ENCODE assay signal across 25 cellular contexts in the genomic region with DNA sequence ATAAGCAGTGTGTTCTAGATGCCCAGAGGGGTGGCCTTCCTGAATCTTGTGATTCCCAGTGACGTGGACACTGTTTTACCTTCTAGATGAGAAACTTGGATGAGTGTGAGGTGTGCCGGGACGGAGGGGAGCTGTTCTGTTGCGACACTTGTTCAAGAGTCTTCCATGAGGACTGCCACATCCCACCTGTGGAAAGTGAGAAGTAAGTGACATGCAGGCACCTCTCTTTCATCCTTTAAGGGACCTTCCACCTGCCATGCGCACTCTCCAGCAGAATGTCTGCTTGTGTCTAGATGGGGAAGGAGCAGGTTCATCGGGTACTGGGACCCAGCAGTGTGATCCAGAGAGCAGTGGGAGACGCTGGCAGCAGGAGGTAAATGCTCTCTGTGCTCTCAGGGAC. TPM values are rescaled to one million over a fixed set of nuclear protein-coding genes. Genes with fewer than 3 reads are reported as not detected.
DNase-seq lines count a peak whose midpoint lies in the region; ATAC-seq, FAIRE-seq and TF ChIP-seq lines count a peak whose summit lies in the region.
"Had no signal": no experiment of that assay in that cellular context is flagged by ENCODE, and none has a peak within 500 bp of the region (broad histone marks: within the 10 kb centered on the region; RNA-seq: fewer than 3 reads in every experiment).

No MANE protein-coding gene starts in this region.

- CTCF ChIA-PET in CD8-positive, alpha-beta memory T cell (lab: Charles Lee): no interaction called here
- CTCF ChIA-PET in HepG2 (lab: Yijun Ruan, JAX; ENCODE audit: low intra/inter-chr PET ratio, low total read pairs): no interaction called here

- intact Hi-C loops in activated CD4-positive, alpha-beta T cell treated with anti-CD3 and anti-CD28 coated beads, Interleukin-2, amount 10 ng/mL, durations not matched to agents 24 days and 14 days (cut with micrococcal nuclease): no loop called here
- intact Hi-C loops in HepG2 (cut with micrococcal nuclease; ENCODE audit: unreplicated experiment): no loop called here

- no peak overlapping the region for H3K27ac Mint-ChIP-seq in activated CD4-positive, alpha-beta T cell treated with anti-CD3 and anti-CD28 coated beads, Interleukin-2, amount 10 ng/mL, durations not matched to agents 24 days and 14 days
- peak overlapping the region in 6 of 8 donors; percentile 7 to 86 (median 40) for H3K27ac Mint-ChIP-seq in CD8-positive, alpha-beta memory T cell
- peak overlapping the region; percentile 8 for H3K27ac Mint-ChIP-seq in activated naive CD8-positive, alpha-beta T cell treated with anti-CD3 and anti-CD28 coated beads, Interleukin-2, amount 50 U/mL, for 24 hours
- peak overlapping the region; percentile 6 for H3K27ac Mint-ChIP-seq in stimulated activated memory B cell treated with anti-CD40 and anti-IgM and Interleukin-4, amounts not matched to agents 10 μg/mL and 1 μg/mL and 100 μg/mL, for 72 hours
- H3K27ac Mint-ChIP-seq: HFFc6 had no signal

- no peak for ATAC-seq in activated naive CD8-positive, alpha-beta T cell treated with anti-CD3 and anti-CD28 coated beads, Interleukin-2, amount 50 U/mL, for 24 hours
- ATAC-seq in stimulated activated memory B cell treated with anti-CD40 and anti-IgM and Interleukin-4, amounts not matched to agents 10 μg/mL and 1 μg/mL and 100 μg/mL, for 72 hours: no peak
- ATAC-seq in HepG2: no peak

- no peak for TF ChIP-seq CTCF in HepG2 (CRISPR knock-in tag; IDR thresholded peaks at IDR 0.05)

- TF ChIP-seq POLR2A in HepG2 (IDR thresholded peaks at IDR 0.05; ENCODE audit: insufficient read depth in 1 of 2, low read depth in 2 of 2, low read length in 2 of 2): no peak

- H3K36me3 ChIP-seq in CD8-positive, alpha-beta memory T cell (ENCODE audit: insufficient read depth, low read length): peaks cover 46% of the 10 kb centered on the region
- H3K36me3 ChIP-seq in HepG2 (replicated peaks in 1 of 2; ENCODE audit: control insufficient read depth in 1 of 2, insufficient read depth in 2 of 2, low read length in 2 of 2): peaks cover 1 to 8% of the 10 kb centered on the region in 2 experiments; a peak in 2 of 5 replicates
- H3K36me3 ChIP-seq: SJCRH30 had no signal

- peaks cover 9% of the 10 kb centered on the region for H3K9me3 ChIP-seq in CD8-positive, alpha-beta memory T cell (ENCODE audit: low read length)
- H3K9me3 ChIP-seq in HepG2 (ENCODE audit: low read length): no peaks in the 10 kb centered on the region
- H3K9me3 ChIP-seq: SJCRH30 had no signal

- H3K4me2 ChIP-seq in HepG2 (ENCODE audit: low read depth, low read length): no peak overlapping the region

- H3K9me3 Mint-ChIP-seq in activated CD4-positive, alpha-beta T cell treated with anti-CD3 and anti-CD28 coated beads, Interleukin-2, amount 10 ng/mL, durations not matched to agents 24 days and 14 days: peaks cover 3% of the 10 kb centered on the region
- peaks cover 0 to 8% (median 2%) of the 10 kb centered on the region in 5 donors for H3K9me3 Mint-ChIP-seq in CD8-positive, alpha-beta memory T cell
- no peaks in the 10 kb centered on the region for H3K9me3 Mint-ChIP-seq in activated naive CD8-positive, alpha-beta T cell treated with anti-CD3 and anti-CD28 coated beads, Interleukin-2, amount 50 U/mL, for 24 hours
- no peaks in the 10 kb centered on the region for H3K9me3 Mint-ChIP-seq in stimulated activated memory B cell treated with anti-CD40 and anti-IgM and Interleukin-4, amounts not matched to agents 10 μg/mL and 1 μg/mL and 100 μg/mL, for 72 hours
- H3K9me3 Mint-ChIP-seq: HFFc6 had no signal

- in situ Hi-C loops in HepG2 (cut with HindIII; ENCODE audit: extremely low pct_ligation_motif_present, low pct_unique_long_range_greater_than_20kb): no loop called here

- no peak overlapping the region for H3K4me3 ChIP-seq in CD8-positive, alpha-beta memory T cell (ENCODE audit: low read length)
- H3K4me3 ChIP-seq in HepG2 (replicated peaks in 1 of 3; ENCODE audit: insufficient read depth in 1 of 3, low read depth in 2 of 3, low read length in 3 of 3): no peak overlapping the region
- H3K4me3 ChIP-seq: GM23248, SJCRH30 had no signal

- no peak for FAIRE-seq in HepG2 (lab: Jason Lieb, UNC)
- FAIRE-seq: GM12891, RCC 7860 had no signal

- POLR2A ChIA-PET in CD8-positive, alpha-beta memory T cell (lab: Charles Lee): no interaction called here
- POLR2A ChIA-PET in HepG2 (lab: Yijun Ruan, JAX): no interaction called here

- 93% methylated on average over 7 of the region's 7 CpGs for WGBS in HepG2 (ENCODE audit: low lambda C conversion rate)

- H3K27ac ChIP-seq in CD8-positive, alpha-beta memory T cell (ENCODE audit: low read depth, low read length): no peak overlapping the region
- H3K27ac ChIP-seq in HepG2 (ENCODE audit: extremely low read length, insufficient read depth, low read length): no peak overlapping the region
- H3K27ac ChIP-seq: GM23248, HL-60, SJCRH30 had no signal

- H4K20me1 ChIP-seq in HepG2 (ENCODE audit: insufficient read depth, low read length): no peaks in the 10 kb centered on the region

- DNase-seq in activated CD4-positive, alpha-beta T cell treated with anti-CD3 and anti-CD28 coated beads, Interleukin-2, amount 10 ng/mL, durations not matched to agents 24 days and 14 days: peak; percentile 49
- DNase-seq in activated CD4-positive, alpha-beta T cell treated with anti-CD3 and anti-CD28 coated beads for 1 hour: no peak
- no peak for DNase-seq in CD8-positive, alpha-beta memory T cell
- no peak for DNase-seq in activated naive CD8-positive, alpha-beta T cell treated with anti-CD3 and anti-CD28 coated beads, Interleukin-2, amount 50 U/mL, for 24 hours
- DNase-seq in C1 segment of cervical spinal cord (lab: John Stamatoyannopoulos, UW) (no peak), NCI-H1694 (lab: John Stamatoyannopoulos, UW) (no peak), HepG2 (ENCODE audit: low spot score) (no peak)
- DNase-seq: AML-193, Calu3, DMS153, GM23248, H9, HFFc6, KG1, NCI-H1105, NCI-H146, NCI-H2081, NCI-H446, NCI-H526, OCI-M1, SJCRH30 had no signal

- BruUV-seq in HepG2 (replicated peaks; lab: Mats Ljungman, UMichigan): no TSS peak

- H3K4me3 Mint-ChIP-seq in activated CD4-positive, alpha-beta T cell treated with anti-CD3 and anti-CD28 coated beads, Interleukin-2, amount 10 ng/mL, durations not matched to agents 24 days and 14 days: no peak overlapping the region
- H3K4me3 Mint-ChIP-seq in CD8-positive, alpha-beta memory T cell: no peak overlapping the region
- no peak overlapping the region for H3K4me3 Mint-ChIP-seq in activated naive CD8-positive, alpha-beta T cell treated with anti-CD3 and anti-CD28 coated beads, Interleukin-2, amount 50 U/mL, for 24 hours
- no peak overlapping the region for H3K4me3 Mint-ChIP-seq in stimulated activated memory B cell treated with anti-CD40 and anti-IgM and Interleukin-4, amounts not matched to agents 10 μg/mL and 1 μg/mL and 100 μg/mL, for 72 hours
- H3K4me3 Mint-ChIP-seq: H9, HFFc6 had no signal

- H3K27me3 ChIP-seq in CD8-positive, alpha-beta memory T cell (ENCODE audit: insufficient read depth, low read length, poor library complexity, severe bottlenecking): no peaks in the 10 kb centered on the region
- H3K27me3 ChIP-seq in HepG2 (ENCODE audit: control insufficient read depth in 1 of 2, insufficient read depth in 2 of 2, low read length in 2 of 2): no peaks in the 10 kb centered on the region
- H3K27me3 ChIP-seq: SJCRH30 had no signal

- TF ChIP-seq EP300 in HepG2 (IDR thresholded peaks at IDR 0.05; ENCODE audit: low read depth in 2 of 2, low read length in 2 of 2): no peak
- no peak for TF ChIP-seq EP300 in HepG2 (CRISPR knock-in tag; IDR thresholded peaks at IDR 0.05; ENCODE audit: borderline replicate concordance)

- H3K79me2 ChIP-seq in HepG2 (ENCODE audit: insufficient read depth, low read length): no peaks in the 10 kb centered on the region

- H3K4me1 ChIP-seq in CD8-positive, alpha-beta memory T cell (ENCODE audit: insufficient read depth, low read length): no peaks in the 10 kb centered on the region
- no peaks in the 10 kb centered on the region for H3K4me1 ChIP-seq in HepG2 (ENCODE audit: insufficient read depth, low read length)
- H3K4me1 ChIP-seq: SJCRH30 had no signal

- no peak overlapping the region for H3K9ac ChIP-seq in HepG2 (ENCODE audit: insufficient read depth, low read depth, low read length)
- H3K9ac ChIP-seq: GM23248 had no signal

- no peak overlapping the region for H2AFZ ChIP-seq in HepG2 (ENCODE audit: low read length)
- H2AFZ ChIP-seq: GM23248 had no signal

- no peak for TF ChIP-seq RAD21 in HepG2 (CRISPR knock-in tag; IDR thresholded peaks at IDR 0.05)

- peaks cover 75% of the 10 kb centered on the region for H3K36me3 Mint-ChIP-seq in activated CD4-positive, alpha-beta T cell treated with anti-CD3 and anti-CD28 coated beads, Interleukin-2, amount 10 ng/mL, durations not matched to agents 24 days and 14 days (ENCODE audit: low read depth)
- H3K36me3 Mint-ChIP-seq in CD8-positive, alpha-beta memory T cell: peaks cover 39 to 91% (median 42%) of the 10 kb centered on the region in 3 donors
- peaks cover 61% of the 10 kb centered on the region for H3K36me3 Mint-ChIP-seq in activated naive CD8-positive, alpha-beta T cell treated with anti-CD3 and anti-CD28 coated beads, Interleukin-2, amount 50 U/mL, for 24 hours (ENCODE audit: low read depth)
- peaks cover 85% of the 10 kb centered on the region for H3K36me3 Mint-ChIP-seq in stimulated activated memory B cell treated with anti-CD40 and anti-IgM and Interleukin-4, amounts not matched to agents 10 μg/mL and 1 μg/mL and 100 μg/mL, for 72 hours

- H3K4me1 Mint-ChIP-seq in activated CD4-positive, alpha-beta T cell treated with anti-CD3 and anti-CD28 coated beads, Interleukin-2, amount 10 ng/mL, durations not matched to agents 24 days and 14 days: no peaks in the 10 kb centered on the region
- no peaks in the 10 kb centered on the region for H3K4me1 Mint-ChIP-seq in CD8-positive, alpha-beta memory T cell
- no peaks in the 10 kb centered on the region for H3K4me1 Mint-ChIP-seq in activated naive CD8-positive, alpha-beta T cell treated with anti-CD3 and anti-CD28 coated beads, Interleukin-2, amount 50 U/mL, for 24 hours
- H3K4me1 Mint-ChIP-seq in stimulated activated memory B cell treated with anti-CD40 and anti-IgM and Interleukin-4, amounts not matched to agents 10 μg/mL and 1 μg/mL and 100 μg/mL, for 72 hours: no peaks in the 10 kb centered on the region

- no peaks in the 10 kb centered on the region for H3K27me3 Mint-ChIP-seq in activated CD4-positive, alpha-beta T cell treated with anti-CD3 and anti-CD28 coated beads, Interleukin-2, amount 10 ng/mL, durations not matched to agents 24 days and 14 days
- H3K27me3 Mint-ChIP-seq in CD8-positive, alpha-beta memory T cell: no peaks in the 10 kb centered on the region
- no peaks in the 10 kb centered on the region for H3K27me3 Mint-ChIP-seq in activated naive CD8-positive, alpha-beta T cell treated with anti-CD3 and anti-CD28 coated beads, Interleukin-2, amount 50 U/mL, for 24 hours
- H3K27me3 Mint-ChIP-seq in stimulated activated memory B cell treated with anti-CD40 and anti-IgM and Interleukin-4, amounts not matched to agents 10 μg/mL and 1 μg/mL and 100 μg/mL, for 72 hours: no peaks in the 10 kb centered on the region

RNA-seq across cellular contexts. Expression of gene SP100, which starts 16.0 kb away (rescaled TPM):
- 162 and 165 TPM in 2 replicates for total RNA-seq in activated CD4-positive, alpha-beta T cell treated with anti-CD3 and anti-CD28 coated beads, Interleukin-2, amount 10 ng/mL, durations not matched to agents 24 days and 14 days
- total RNA-seq in CD8-positive, alpha-beta memory T cell: 10 to 100 TPM; 82.7 to 84.4 TPM
- polyA plus RNA-seq in CD8-positive, alpha-beta memory T cell: 209 TPM
- total RNA-seq in HepG2 (2016; rRNA removed; fragmentation: Illumina TruSeq; extraction: Trizol): 13.6 and 16.5 TPM in 2 replicates
- total RNA-seq in HepG2 (2016; cell fraction: cytosol; rRNA removed; fragmentation: Illumina TruSeq; extraction: Trizol; ENCODE audit: low read depth): 22.2 and 28.9 TPM in 2 replicates
- 14.4 and 15.9 TPM in 2 replicates for total RNA-seq in HepG2 (2016; cell fraction: insoluble cytoplasmic fraction; rRNA removed; fragmentation: Illumina TruSeq; extraction: Trizol)
- total RNA-seq in HepG2 (2016; cell fraction: membrane; rRNA removed; fragmentation: Illumina TruSeq; extraction: Trizol): 16.9 and 18.4 TPM in 2 replicates
- total RNA-seq in HepG2 (2016; cell fraction: nucleus; rRNA removed; fragmentation: Illumina TruSeq; extraction: Trizol): 18.7 and 19.2 TPM in 2 replicates
- 12.6 and 13.2 TPM in 2 replicates for polyA plus RNA-seq in HepG2 (2011; rRNA removed)
- 4.5 and 9.2 TPM in 2 replicates for polyA plus RNA-seq in HepG2 (2011; cell fraction: cytosol; rRNA removed)
- polyA plus RNA-seq in HepG2 (2011; cell fraction: nucleus; rRNA removed): 10.7 and 15.6 TPM in 2 replicates
- polyA plus RNA-seq in HepG2 (2012): 12.7 and 18.2 TPM in 2 replicates
- polyA plus RNA-seq in HepG2 (2016; cell fraction: cytosol; fragmentation: Illumina TruSeq; extraction: Trizol; ENCODE audit: low read depth): 4.0 and 5.2 TPM in 2 replicates
- 14.5 and 15.9 TPM in 2 replicates for polyA plus RNA-seq in HepG2 (2016; cell fraction: insoluble cytoplasmic fraction; fragmentation: Illumina TruSeq; extraction: Trizol; ENCODE audit: low read depth)
- polyA plus RNA-seq in HepG2 (2016; cell fraction: membrane; fragmentation: Illumina TruSeq; extraction: Trizol; ENCODE audit: low read depth): 5.8 and 6.2 TPM in 2 replicates
- 19.8 and 29.2 TPM in 2 replicates for polyA plus RNA-seq in HepG2 (2016; cell fraction: nucleus; fragmentation: Illumina TruSeq; extraction: Trizol; ENCODE audit: insufficient read depth, low read depth)
- polyA minus RNA-seq in HepG2 (2011; rRNA and poly(A)+ RNA removed; ENCODE audit: low replicate concordance): 7.7 and 15.4 TPM in 2 replicates
- polyA minus RNA-seq in HepG2 (2011; cell fraction: cytosol; rRNA and poly(A)+ RNA removed): 7.0 and 9.0 TPM in 2 replicates
- 40.8 and 50.2 TPM in 2 replicates for polyA minus RNA-seq in HepG2 (2011; cell fraction: nucleus; rRNA and poly(A)+ RNA removed)
